ENCODE assay signal across 8 cellular contexts in the genomic region with DNA sequence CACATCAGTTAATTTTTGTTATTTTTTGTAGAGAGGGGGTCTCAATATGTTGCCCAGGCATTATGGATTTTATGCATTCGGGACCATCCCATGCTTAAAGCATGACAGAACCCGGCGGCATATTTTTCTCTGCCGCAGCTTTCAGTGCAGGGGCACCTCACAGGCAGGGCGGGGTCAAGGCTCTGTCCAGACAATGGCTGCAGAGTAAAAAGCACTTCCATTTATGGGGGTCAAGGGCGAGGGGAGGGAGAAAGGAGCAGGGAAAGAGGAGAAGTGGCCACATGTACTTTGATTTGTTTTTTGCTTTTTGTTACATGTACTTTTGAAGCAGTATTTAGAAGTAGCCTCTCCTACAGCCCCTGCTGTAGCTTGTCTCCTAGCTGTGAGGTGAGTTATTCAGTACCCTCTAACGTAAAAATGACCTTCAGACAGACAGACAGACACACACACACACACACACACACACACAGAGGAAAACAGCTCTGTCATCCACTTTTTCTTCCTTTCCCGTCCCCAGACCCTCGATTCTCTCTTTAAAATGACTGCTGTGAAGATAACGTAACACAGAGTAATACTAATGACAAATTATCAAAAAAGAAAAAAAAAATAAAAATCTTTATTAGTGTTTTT. TPM values are rescaled to one million over a fixed set of nuclear protein-coding genes. Genes with fewer than 3 reads are reported as not detected.
DNase-seq lines count a peak whose midpoint lies in the region; ATAC-seq and TF ChIP-seq lines count a peak whose summit lies in the region.

No MANE protein-coding gene starts in this region.

- ATAC-seq in CD4-positive, alpha-beta T cell (ENCODE audit: poor library complexity): no peak

- POLR2A ChIA-PET in CD4-positive, alpha-beta T cell (lab: Charles Lee): interaction anchor here (0.8 to 2.1 kb wide), 6 partner anchors 9 to 873 kb away, joined by 3 to 11 read pairs (median 3); a partner anchor contains a TSS

- H3K27ac Mint-ChIP-seq in CD4-positive, alpha-beta T cell: no peak overlapping the region
- H3K27ac Mint-ChIP-seq in neural progenitor cell: no peak overlapping the region

- peaks cover 13% of the 10 kb centered on the region for H3F3A ChIP-seq in neural progenitor cell (ENCODE audit: low read depth)

- H3K9ac ChIP-seq in OCI-LY3 (ENCODE audit: low read length): peak overlapping the region; percentile 39; the same call in 1 of the 2 replicates
- no peak overlapping the region for H3K9ac ChIP-seq in neural progenitor cell

- no peak for TF ChIP-seq CTCF in CD4-positive, alpha-beta T cell (IDR thresholded peaks at IDR 0.05)
- TF ChIP-seq CTCF in OCI-LY3 (IDR thresholded peaks at IDR 0.05; ENCODE audit: low read depth, low read length): no peak
- no peak for TF ChIP-seq CTCF in epithelial cell of proximal tubule (conservative IDR thresholded peaks at IDR 0.05; ENCODE audit: low read depth, low read length)
- TF ChIP-seq CTCF in neural progenitor cell (IDR thresholded peaks at IDR 0.05): no peak
- TF ChIP-seq CTCF in GM13977 (IDR thresholded peaks at IDR 0.05; ENCODE audit: extremely low read depth, insufficient read depth, missing control alignments): no peak

- in situ Hi-C loops in GM13977 (cut with MboI; ENCODE audit: low pct_unique_long_range_greater_than_20kb, low sequenced_read_pairs, unreplicated experiment): no loop called here

- CTCF ChIA-PET in CD4-positive, alpha-beta T cell (lab: Charles Lee): interaction anchor here (1.9 to 3.8 kb wide), 2 partner anchors 16 to 108 kb away, joined by 7 to 21 read pairs; a partner anchor contains a TSS

- H3K27me3 ChIP-seq in CD4-positive, alpha-beta T cell (ENCODE audit: control insufficient read depth, insufficient read depth, low read length): no peaks in the 10 kb centered on the region
- 0 out of 2 replicates have a peak, but pooled peaks cover 11% of the 10 kb centered on the region for H3K27me3 ChIP-seq in OCI-LY3 (ENCODE audit: low read depth, low read length)
- peaks cover 12% of the 10 kb centered on the region for H3K27me3 ChIP-seq in neural progenitor cell

- H3K4me1 ChIP-seq in OCI-LY3 (ENCODE audit: low read length): peaks cover 9% of the 10 kb centered on the region
- peaks cover 20% of the 10 kb centered on the region for H3K4me1 ChIP-seq in neural progenitor cell

- peaks cover 13% of the 10 kb centered on the region for H3K4me1 Mint-ChIP-seq in CD4-positive, alpha-beta T cell (ENCODE audit: low read depth)
- peaks cover 22% of the 10 kb centered on the region for H3K4me1 Mint-ChIP-seq in neural progenitor cell

- intact Hi-C loops in CD4-positive, alpha-beta T cell (cut with DNase I, micrococcal nuclease): loop anchor here in 1 of 2 experiments (2.0 kb wide), 1 partner anchor 14 kb away; no protein-coding TSS in a partner anchor

- H3K9me3 Mint-ChIP-seq in CD4-positive, alpha-beta T cell: no peaks in the 10 kb centered on the region
- H3K9me3 Mint-ChIP-seq in neural progenitor cell: peaks cover 7% of the 10 kb centered on the region

- H3K36me3 ChIP-seq in OCI-LY3 (replicated peaks; ENCODE audit: low read depth, low read length): no peaks in the 10 kb centered on the region
- no peaks in the 10 kb centered on the region for H3K36me3 ChIP-seq in neural progenitor cell

- H3K4me2 ChIP-seq in OCI-LY3 (ENCODE audit: low read length) (peak overlapping the region; percentile 63), neural progenitor cell (peak overlapping the region; percentile 97)

- peaks cover 8% of the 10 kb centered on the region for H3K27me3 Mint-ChIP-seq in CD4-positive, alpha-beta T cell
- no peaks in the 10 kb centered on the region for H3K27me3 Mint-ChIP-seq in neural progenitor cell (ENCODE audit: insufficient read depth, low read depth)

- H3K4me3 ChIP-seq in OCI-LY3 (ENCODE audit: low read length) (peak overlapping the region; percentile 87), epithelial cell of proximal tubule (ENCODE audit: low read depth, low read length) (peak overlapping the region; percentile 60), neural progenitor cell (peak overlapping the region; percentile 53)

- H3K79me2 ChIP-seq in OCI-LY3 (ENCODE audit: low read length) (no peaks in the 10 kb centered on the region), neural progenitor cell (ENCODE audit: low read depth) (no peaks in the 10 kb centered on the region)

- H3K9me3 ChIP-seq in CD4-positive, alpha-beta T cell (ENCODE audit: control insufficient read depth, low read length): no peaks in the 10 kb centered on the region
- H3K9me3 ChIP-seq in OCI-LY3 (ENCODE audit: insufficient read depth, low read length) (no peaks in the 10 kb centered on the region), neural progenitor cell (ENCODE audit: low read depth) (no peaks in the 10 kb centered on the region)

- no peaks in the 10 kb centered on the region for H3K36me3 Mint-ChIP-seq in CD4-positive, alpha-beta T cell (ENCODE audit: low read depth)
- peaks cover 2% of the 10 kb centered on the region for H3K36me3 Mint-ChIP-seq in neural progenitor cell

- DNase-seq in CD4-positive, alpha-beta T cell: no peak
- DNase-seq in epithelial cell of proximal tubule (ENCODE audit: low read depth) (no peak), neural progenitor cell (ENCODE audit: low spot score) (no peak), CD1c-positive myeloid dendritic cell (ENCODE audit: extremely low spot score) (no peak), activated gamma-delta T cell treated with Interleukin-2 at 50 U/mL for 16 hours (no peak), GM13977 (ENCODE audit: low spot score) (no peak)
- no peak for DNase-seq in stimulated activated CD4-positive, alpha-beta T cell treated with anti-CD3 and anti-CD28 coated beads, Interleukin-2, amount 100 ng/mL, for 48 hours

- H3K4me3 Mint-ChIP-seq in CD4-positive, alpha-beta T cell: peak overlapping the region; percentile 78
- H3K4me3 Mint-ChIP-seq in neural progenitor cell: peak overlapping the region; percentile 76

- no peak overlapping the region for H3K27ac ChIP-seq in CD4-positive, alpha-beta T cell (ENCODE audit: low read depth, low read length)
- H3K27ac ChIP-seq in OCI-LY3 (ENCODE audit: low read length) (no peak overlapping the region), neural progenitor cell (no peak overlapping the region)

- H4K20me1 ChIP-seq in OCI-LY3 (ENCODE audit: insufficient read depth, low read length) (no peaks in the 10 kb centered on the region), neural progenitor cell (ENCODE audit: low read depth) (no peaks in the 10 kb centered on the region)

- H2AFZ ChIP-seq in OCI-LY3 (ENCODE audit: low read depth, low read length): no peak overlapping the region
- H2AFZ ChIP-seq in neural progenitor cell (replicated peaks): no peak overlapping the region

RNA-seq across cellular contexts. Expression of a gene that starts 0.9 kb away (rescaled TPM):
- 10 to 100 TPM; 22.1 to 25.5 TPM for total RNA-seq in CD4-positive, alpha-beta T cell
- 9.2 and 14.3 TPM in 2 replicates for total RNA-seq in epithelial cell of proximal tubule
- total RNA-seq in neural progenitor cell (ENCODE audit: low replicate concordance): 28.7 and 39.5 TPM in 2 replicates

RNA-seq across cellular contexts. Expression of a gene that starts 16.2 kb away (rescaled TPM):
- 10 to 100 TPM; 19.4 to 20.3 TPM for total RNA-seq in CD4-positive, alpha-beta T cell
- 15.3 and 19.7 TPM in 2 replicates for total RNA-seq in epithelial cell of proximal tubule
- total RNA-seq in neural progenitor cell (ENCODE audit: low replicate concordance): 25.4 and 40.0 TPM in 2 replicates
